Comparison of ENCODE assay signal across 8 cellular contexts in the genomic region with DNA sequence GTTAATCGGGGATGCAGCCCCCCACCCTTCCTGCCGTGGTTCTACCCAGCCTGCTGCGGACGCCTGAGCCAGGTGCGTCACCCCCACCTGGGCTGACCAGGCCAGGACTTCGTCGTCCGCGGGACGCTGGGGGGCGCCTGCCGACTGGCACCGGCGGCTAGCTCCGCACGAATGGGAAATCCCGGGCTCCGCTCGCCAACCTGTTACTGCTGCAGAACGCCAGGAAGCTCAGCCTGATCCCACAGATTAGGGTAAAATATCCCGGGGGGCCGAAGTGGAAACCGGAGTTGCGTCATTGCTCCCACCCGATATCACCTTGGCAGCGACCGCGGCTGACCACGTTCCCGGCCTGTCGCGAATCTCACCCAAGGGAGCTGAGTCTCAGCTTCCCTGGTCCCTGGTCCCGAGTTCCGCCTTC. TPM values are rescaled to one million over a fixed set of nuclear protein-coding genes. Genes with fewer than 3 reads are reported as not detected.
DNase-seq lines count a peak whose midpoint lies in the region; ATAC-seq and TF ChIP-seq lines count a peak whose summit lies in the region.

No MANE protein-coding gene starts in this region.

- no peak for TF ChIP-seq CTCF in CD14-positive monocyte (IDR thresholded peaks at IDR 0.05)
- peak; percentile 27 for TF ChIP-seq CTCF in activated CD8-positive, alpha-beta T cell treated with anti-CD3 and anti-CD28 coated beads for 36 hours (IDR thresholded peaks at IDR 0.05)

- peak overlapping the region in 1 of 7 donors; percentile 67 for H3K27ac Mint-ChIP-seq in CD14-positive monocyte
- H3K27ac Mint-ChIP-seq in activated CD8-positive, alpha-beta T cell treated with anti-CD3 and anti-CD28 coated beads for 36 hours: peak overlapping the region; percentile 35

- peaks cover 23 to 39% (median 32%) of the 10 kb centered on the region in 3 donors for H3K27me3 Mint-ChIP-seq in CD14-positive monocyte (ENCODE audit: low read depth in 3 of 3)
- peaks cover 20% of the 10 kb centered on the region for H3K27me3 Mint-ChIP-seq in activated CD8-positive, alpha-beta T cell treated with anti-CD3 and anti-CD28 coated beads for 36 hours

- DNase-seq in CD14-positive monocyte (ENCODE audit: low spot score) (no peak), left cardiac atrium (peak; percentile 55), retina (peak; percentile 71), NCI-H82 treated with DMSO at 0.1 percent for 48 hours (lab: John Stamatoyannopoulos, UW; ENCODE audit: unreplicated experiment) (no peak), SIG-M5 (lab: John Stamatoyannopoulos, UW) (no peak)
- DNase-seq in activated CD8-positive, alpha-beta T cell treated with anti-CD3 and anti-CD28 coated beads for 36 hours: no peak

- peaks cover 46% of the 10 kb centered on the region for H3K4me1 Mint-ChIP-seq in CD14-positive monocyte
- peaks cover 39% of the 10 kb centered on the region for H3K4me1 Mint-ChIP-seq in activated CD8-positive, alpha-beta T cell treated with anti-CD3 and anti-CD28 coated beads for 36 hours (ENCODE audit: low read depth)

- H3K4me3 Mint-ChIP-seq in CD14-positive monocyte: peak overlapping the region; percentile 89 to 96
- peak overlapping the region; percentile 95 for H3K4me3 Mint-ChIP-seq in activated CD8-positive, alpha-beta T cell treated with anti-CD3 and anti-CD28 coated beads for 36 hours

- peak; percentile 8 for ATAC-seq in GM19025 (IDR thresholded peaks at IDR 0.05; ENCODE audit: low read depth, unreplicated experiment)
- peak; percentile 12 for ATAC-seq in HG03571 (IDR thresholded peaks at IDR 0.05; ENCODE audit: unreplicated experiment)
- ATAC-seq in activated CD8-positive, alpha-beta T cell treated with anti-CD3 and anti-CD28 coated beads for 36 hours: no peak
- peak; percentile 37 to 48 for ATAC-seq in left cardiac atrium

- POLR2A ChIA-PET in activated CD8-positive, alpha-beta T cell treated with anti-CD3 and anti-CD28 coated beads for 36 hours (lab: Charles Lee): interaction anchor here (0.9 to 3.7 kb wide), 12 partner anchors 8 to 182 kb away, joined by 3 to 57 read pairs (median 4); no protein-coding TSS in a partner anchor

- intact Hi-C loops in CD14-positive monocyte (cut with micrococcal nuclease): loop anchor here (2.0 to 10.0 kb wide), 2 partner anchors 35 to 91 kb away; a partner anchor contains a TSS
- intact Hi-C loops in activated CD8-positive, alpha-beta T cell treated with anti-CD3 and anti-CD28 coated beads for 36 hours (cut with micrococcal nuclease): no loop called here
- intact Hi-C loops in left cardiac atrium (cut with DNase I): loop anchor here in 1 of 2 donors (1.0 kb wide), 1 partner anchor 44 kb away; no protein-coding TSS in a partner anchor

- H3K9me3 Mint-ChIP-seq in CD14-positive monocyte: peaks cover 0 to 3% (median 0%) of the 10 kb centered on the region in 7 donors
- H3K9me3 Mint-ChIP-seq in activated CD8-positive, alpha-beta T cell treated with anti-CD3 and anti-CD28 coated beads for 36 hours: no peaks in the 10 kb centered on the region

- no peaks in the 10 kb centered on the region for H3K36me3 Mint-ChIP-seq in CD14-positive monocyte
- H3K36me3 Mint-ChIP-seq in activated CD8-positive, alpha-beta T cell treated with anti-CD3 and anti-CD28 coated beads for 36 hours (ENCODE audit: low read depth): peaks cover 31% of the 10 kb centered on the region

- CTCF ChIA-PET in activated CD8-positive, alpha-beta T cell treated with anti-CD3 and anti-CD28 coated beads for 36 hours (lab: Charles Lee): interaction anchor here (0.7 to 6.2 kb wide), 22 partner anchors 9 to 260 kb away, joined by 3 to 37 read pairs (median 4); a partner anchor contains a TSS

RNA-seq across cellular contexts. Expression of a gene that starts 0.5 kb away (rescaled TPM):
- polyA plus RNA-seq in CD14-positive monocyte: 10 to 100 TPM in 1 of 2 donors, 1 to 10 TPM in 1; 6.0 to 12.8 TPM
- 10 to 100 TPM; 84.6 to 86.4 TPM for total RNA-seq in activated CD8-positive, alpha-beta T cell treated with anti-CD3 and anti-CD28 coated beads for 36 hours
- 1 to 10 TPM in 1 of 2 donors, under 1 TPM in 1; 0.74 to 3.1 TPM for total RNA-seq in left cardiac atrium

RNA-seq across cellular contexts. Expression of a gene that starts 58.1 kb away (rescaled TPM):
- 1 to 10 TPM; 8.7 to 9.7 TPM for polyA plus RNA-seq in CD14-positive monocyte
- total RNA-seq in activated CD8-positive, alpha-beta T cell treated with anti-CD3 and anti-CD28 coated beads for 36 hours: 100 to 1,000 TPM; 148 to 158 TPM
- 10 to 100 TPM; 47.9 to 54.9 TPM for total RNA-seq in left cardiac atrium

Comparison
In these comparisons a context has a peak if more than half of its experiments do, and no peak if none do; other contexts are left out.
1. DNase-seq: peak in left cardiac atrium (single experiment) and retina (single experiment); none in CD14-positive monocyte (single experiment), activated CD8-positive, alpha-beta T cell treated with anti-CD3 and anti-CD28 coated beads for 36 hours (single experiment), NCI-H82 treated with DMSO at 0.1 percent for 48 hours (single experiment) and SIG-M5 (single experiment).
2. RNA of a gene that starts 0.5 kb away (total RNA-seq): 84.6 to 86.4 TPM in activated CD8-positive, alpha-beta T cell treated with anti-CD3 and anti-CD28 coated beads for 36 hours; 0.74 to 3.1 TPM in left cardiac atrium; every median in the first group is over 10 times any median in the second.